10 cellular contexts compared by ENCODE assay signal in genomic region chr11:43988040-43988793, GRCh38. TPM values are rescaled to one million over a fixed set of nuclear protein-coding genes. Genes with fewer than 3 reads are reported as not detected.
DNase-seq lines count a peak whose midpoint lies in the region; ATAC-seq and TF ChIP-seq lines count a peak whose summit lies in the region.
"Had no signal": no experiment of that assay in that cellular context is flagged by ENCODE, and none has a peak within 500 bp of the region (broad histone marks: within the 10 kb centered on the region; RNA-seq: fewer than 3 reads in every experiment).

No MANE protein-coding gene starts in this region.

- WGBS in right cardiac atrium = 51% methylated on average over 13 of the region's 13 CpGs

- ATAC-seq in SK-N-SH treated with all-trans-retinoic acid at 6 μM for 48 hours = peak; percentile 21
- no peak for ATAC-seq in right cardiac atrium

- H3K4me3 ChIP-seq in right cardiac atrium (ENCODE audit: low read length) (no peak overlapping the region), skeletal muscle cell (ENCODE audit: low read depth, low read length) (no peak overlapping the region)

- H3K9me3 ChIP-seq in right cardiac atrium (ENCODE audit: control insufficient read depth, low read length) = no peaks in the 10 kb centered on the region

- no peaks in the 10 kb centered on the region for H3K27me3 ChIP-seq in right cardiac atrium (ENCODE audit: control insufficient read depth, insufficient read depth)

- DNase-seq in right cardiac atrium (no peak), skeletal muscle cell (ENCODE audit: low read depth) (peak; percentile 65), SIG-M5 treated with dmso at 0.1 percent for 504 hours (lab: John Stamatoyannopoulos, UW; ENCODE audit: unreplicated experiment) (no peak), hypothalamus (lab: John Stamatoyannopoulos, UW) (no peak), hippocampal formation (lab: John Stamatoyannopoulos, UW) (no peak)
- no peak for DNase-seq in stimulated activated CD4-positive, alpha-beta T cell treated with anti-CD3 and anti-CD28 coated beads, Interleukin-4, amount 100 ng/mL, for 4 hours
- DNase-seq: activated naive CD4-positive, alpha-beta T cell had no signal

- H3K27ac ChIP-seq in right cardiac atrium (ENCODE audit: low read length) = peak overlapping the region; percentile 60

- 0 out of 3 replicates have a peak, but pooled peaks have one; percentile 14 for TF ChIP-seq CTCF in GM12872 (IDR thresholded peaks at IDR 0.05; ENCODE audit: insufficient read depth, low read depth, low read length)

- H3K4me1 ChIP-seq in right cardiac atrium (ENCODE audit: control insufficient read depth, insufficient read depth, low read length) = peaks cover 9% of the 10 kb centered on the region

- intact Hi-C loops in right cardiac atrium (cut with DNase I) = loop anchor here in 1 of 4 donors (5.0 kb wide), 2 partner anchors 44 to 46 kb away; partner anchors contain the start of gene C11orf96

TF ChIP-seq in SK-N-SH treated with all-trans-retinoic acid at 6 μM for 48 hours, 23 proteins besides CTCF, POLR2A, EP300 and RAD21:
- TF ChIP-seq ZFP3 (CRISPR knock-in tag; IDR thresholded peaks at IDR 0.05) = no peak

RNA-seq across cellular contexts. Expression of gene C11orf96, which starts 45.8 kb away (rescaled TPM):
- 100 to 1,000 TPM in 1 of 4 donors, 10 to 100 TPM in 3; 26.5 to 107 (median 36.5) TPM for total RNA-seq in right cardiac atrium
- polyA plus RNA-seq in right cardiac atrium = 68.0 TPM

RNA-seq across cellular contexts. Expression of gene ACCSL, which starts 59.6 kb away (rescaled TPM):
- total RNA-seq in right cardiac atrium = not detected
- polyA plus RNA-seq in right cardiac atrium = not detected
- total RNA-seq: frontal cortex had no signal
